ENCODE assay signal across 22 cellular contexts in genomic region chr2:232646726-232647125, GRCh38. TPM values are rescaled to one million over a fixed set of nuclear protein-coding genes. Genes with fewer than 3 reads are reported as not detected.
DNase-seq lines count a peak whose midpoint lies in the region; ATAC-seq and TF ChIP-seq lines count a peak whose summit lies in the region.
"Had no signal": no experiment of that assay in that cellular context is flagged by ENCODE, and none has a peak within 500 bp of the region (broad histone marks: within the 10 kb centered on the region; RNA-seq: fewer than 3 reads in every experiment).

No MANE protein-coding gene starts in this region.

- no peaks in the 10 kb centered on the region for H3K9me3 ChIP-seq in left ventricle myocardium inferior (replicated peaks)
- H3K9me3 ChIP-seq in right atrium auricular region, result no peaks in the 10 kb centered on the region
- no peaks in the 10 kb centered on the region for H3K9me3 ChIP-seq in skeletal muscle tissue (ENCODE audit: control insufficient read depth in 3 of 3, low read length in 3 of 3)

- intact Hi-C loops in left ventricle myocardium inferior (cut with micrococcal nuclease), result no loop called here

- H3K4me1 ChIP-seq in left ventricle myocardium inferior, result peaks cover 22% of the 10 kb centered on the region
- peaks cover 0 to 8% of the 10 kb centered on the region in 2 donors for H3K4me1 ChIP-seq in right atrium auricular region
- H3K4me1 ChIP-seq in skeletal muscle tissue (ENCODE audit: control insufficient read depth in 3 of 3, insufficient read depth in 3 of 3, low read length in 3 of 3), result peaks cover 0 to 6% (median 5%) of the 10 kb centered on the region in 3 donors

- TF ChIP-seq CTCF in left ventricle myocardium inferior (IDR thresholded peaks at IDR 0.05; ENCODE audit: borderline replicate concordance), result no peak
- no peak for TF ChIP-seq CTCF in right atrium auricular region (IDR thresholded peaks at IDR 0.05)

- H3K4me3 ChIP-seq in left ventricle myocardium inferior, result no peak overlapping the region
- H3K4me3 ChIP-seq in right atrium auricular region, result no peak overlapping the region
- no peak overlapping the region for H3K4me3 ChIP-seq in skeletal muscle tissue (ENCODE audit: low read length in 3 of 3)
- H3K4me3 ChIP-seq: K562 had no signal

- H3K27ac ChIP-seq in left ventricle myocardium inferior (replicated peaks) (peak overlapping the region; percentile 2), right atrium auricular region (no peak overlapping the region), skeletal muscle tissue (ENCODE audit: low read depth, low read length) (no peak overlapping the region)

- peak overlapping the region in 2 of 3 donors; percentile 4 to 8 for H3K9ac ChIP-seq in skeletal muscle tissue (ENCODE audit: low read depth in 1 of 3, low read length in 3 of 3)

- ATAC-seq in left lobe of liver, result peak; percentile 39
- ATAC-seq: K562, PC-3 had no signal

- DNase-seq in left ventricle myocardium inferior (no peak), right atrium auricular region (ENCODE audit: low spot score) (no peak), left lobe of liver (ENCODE audit: low spot score) (no peak), GOT3 (lab: John Stamatoyannopoulos, UW) (no peak)
- no peak for DNase-seq in activated naive CD4-positive, alpha-beta T cell treated with Interleukin-2 at 50 U/mL for 16 hours
- no peak for DNase-seq in activated CD4-positive, CD25-positive, alpha-beta regulatory T cell treated with anti-CD3 and anti-CD28 coated beads, Interleukin-2, amount 50 U/mL, for 72 hours
- DNase-seq: CD4-positive, CD25-positive, alpha-beta regulatory T cell; DMS153; DND-41; Kasumi-1; NCI-H1092 treated with DMSO at 0.1 percent for 48 hours; NCI-H1436 treated with DMSO at 0.1 percent for 48 hours; NCI-H187 treated with DMSO at 0.1 percent for 48 hours; NCI-H524; NCI-H748 treated with DMSO at 0.1 percent for 48 hours; NK-92 treated with Interleukin-12 subunit alpha and Interleukin-12 subunit beta, amount 100 ng/mL, for 24 hours; PC-3; Right ventricle myocardium superior; RPMI8226 had no signal

- H3K36me3 ChIP-seq in left ventricle myocardium inferior, result no peaks in the 10 kb centered on the region
- H3K36me3 ChIP-seq in right atrium auricular region, result no peaks in the 10 kb centered on the region
- H3K36me3 ChIP-seq in skeletal muscle tissue (ENCODE audit: control insufficient read depth in 3 of 3, insufficient read depth in 3 of 3, low read length in 3 of 3), result peaks cover 0 to 3% (median 0%) of the 10 kb centered on the region in 3 donors

- H3K27me3 ChIP-seq in left ventricle myocardium inferior (ENCODE audit: low read depth) (no peaks in the 10 kb centered on the region), right atrium auricular region (no peaks in the 10 kb centered on the region), skeletal muscle tissue (ENCODE audit: control insufficient read depth in 3 of 3, insufficient read depth in 3 of 3, low read length in 3 of 3) (no peaks in the 10 kb centered on the region)

RNA-seq across cellular contexts. Expression of gene EFHD1, which starts 13.3 kb away (rescaled TPM):
- 29.7 TPM for total RNA-seq in left ventricle myocardium inferior
- total RNA-seq in right atrium auricular region, result 10 to 100 TPM; 11.4 to 11.5 TPM
- total RNA-seq in left lobe of liver, result 27.3 TPM
- total RNA-seq in skeletal muscle tissue, result 2.1 TPM
- total RNA-seq: HT1080 had no signal

RNA-seq across cellular contexts. Expression of gene GIGYF2, which starts 50.4 kb away (rescaled TPM):
- total RNA-seq in left ventricle myocardium inferior, result 59.9 TPM
- total RNA-seq in right atrium auricular region, result 10 to 100 TPM; 48.4 to 57.1 TPM
- total RNA-seq in left lobe of liver, result 27.8 TPM
- total RNA-seq in skeletal muscle tissue, result 74.1 TPM
